Comparison of ENCODE assay signal across 24 cellular contexts in genomic region chr5:115983519-115983918, GRCh38.
"Had no signal": no experiment of that assay in that cellular context is flagged by ENCODE, and none has a peak within 500 bp of the region (broad histone marks: within the 10 kb centered on the region; RNA-seq: fewer than 3 reads in every experiment).

No MANE protein-coding gene starts in this region.

- DNase-seq: activated CD4-positive, alpha-beta memory T cell treated with anti-CD3 and anti-CD28 coated beads for 36 hours; activated CD4-positive, alpha-beta T cell treated with anti-CD3 and anti-CD28 coated beads for 36 hours; activated CD4-positive, alpha-beta T cell treated with anti-CD3 and anti-CD28 coated beads, Interleukin-2, amount 10 ng/mL, durations not matched to agents 24 days and 14 days; activated CD4-positive, CD25-positive, alpha-beta regulatory T cell; activated CD4-positive, CD25-positive, alpha-beta regulatory T cell treated with anti-CD3 and anti-CD28 coated beads, Interleukin-2, amount 50 U/mL, for 72 hours; activated CD8-positive, alpha-beta memory T cell treated with anti-CD3 and anti-CD28 coated beads, Interleukin-2, amount 10 ng/mL, durations not matched to agents 7 days and 5 days; activated CD8-positive, alpha-beta memory T cell treated with anti-CD3 and anti-CD28 coated beads, Interleukin-2, amount 50 U/mL, for 4 hours; activated CD8-positive, alpha-beta T cell treated with anti-CD3 and anti-CD28 coated beads, Interleukin-2, amount 10 ng/mL, durations not matched to agents 7 days and 5 days; activated gamma-delta T cell; activated naive CD4-positive, alpha-beta T cell; activated naive CD4-positive, alpha-beta T cell treated with anti-CD3 and anti-CD28 coated beads, Interleukin-2, amount 10 ng/mL, durations not matched to agents 7 days and 5 days; activated naive CD8-positive, alpha-beta T cell treated with anti-CD3 and anti-CD28 coated beads, Interleukin-2, amount 10 ng/mL, durations not matched to agents 7 days and 5 days; activated T-cell treated with anti-CD3 and anti-CD28 coated beads, Interleukin-2, amount 50 U/mL, for 1 hour; activated T-cell treated with anti-CD3 and anti-CD28 coated beads, Interleukin-2, amount 50 U/mL, for 72 hours; central memory CD4-positive, alpha-beta T cell; cerebellar nuclear complex; colonic mucosa; effector CD8-positive, alpha-beta T cell; esophagus squamous epithelium; foreskin melanocyte; heart right ventricle; T-helper 2 cell had no signal

- ATAC-seq: activated CD4-positive, alpha-beta T cell treated with anti-CD3 and anti-CD28 coated beads for 36 hours; activated CD8-positive, alpha-beta memory T cell treated with anti-CD3 and anti-CD28 coated beads, Interleukin-2, amount 10 ng/mL, durations not matched to agents 7 days and 5 days; activated CD8-positive, alpha-beta T cell treated with anti-CD3 and anti-CD28 coated beads, Interleukin-2, amount 10 ng/mL, durations not matched to agents 7 days and 5 days; activated naive CD4-positive, alpha-beta T cell treated with anti-CD3 and anti-CD28 coated beads, Interleukin-2, amount 50 U/mL, for 72 hours; activated T-cell treated with anti-CD3 and anti-CD28 coated beads, Interleukin-2, amount 50 U/mL, for 72 hours; gastroesophageal sphincter; heart right ventricle had no signal
